9 cellular contexts compared by ENCODE assay signal in the genomic region with DNA sequence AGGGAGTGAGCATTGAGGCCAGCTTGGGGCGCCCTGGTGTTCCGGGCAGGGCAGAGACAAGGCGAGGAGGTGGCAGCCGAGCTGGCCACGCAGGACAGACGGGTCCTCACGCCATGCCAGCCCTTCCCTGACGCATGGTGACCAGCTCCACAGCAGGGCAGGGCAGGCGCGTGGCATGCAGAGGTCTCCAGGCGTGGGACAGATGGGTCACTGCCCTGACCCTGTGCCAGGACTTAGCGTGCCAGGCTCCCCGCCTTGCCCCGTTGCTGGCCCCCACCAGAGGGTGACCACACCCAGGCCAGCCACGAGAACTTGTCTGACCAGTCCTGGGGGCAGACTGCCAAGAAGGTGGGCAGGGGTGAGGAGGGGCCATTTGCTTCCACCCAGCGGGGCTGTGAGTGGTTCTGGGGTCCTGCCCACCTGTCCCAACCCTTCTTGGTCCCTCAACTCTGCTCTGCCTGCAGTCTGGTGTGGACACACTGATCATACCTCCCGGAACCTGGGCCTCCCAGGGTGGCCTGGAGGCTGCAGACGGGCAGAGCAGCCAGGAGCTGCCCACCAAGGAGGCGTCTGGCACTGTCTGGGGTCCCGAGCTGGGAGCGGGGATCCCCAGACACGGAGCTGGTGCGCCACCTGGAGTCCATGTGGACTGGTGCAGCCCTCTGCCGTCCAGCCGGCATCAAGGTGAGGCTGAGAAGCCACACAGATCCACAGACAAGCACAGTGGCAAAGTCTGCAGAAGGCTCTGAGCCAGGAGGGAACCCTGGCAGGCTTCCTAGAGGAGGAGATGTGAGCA. TPM values are rescaled to one million over a fixed set of nuclear protein-coding genes. Genes with fewer than 3 reads are reported as not detected.
DNase-seq lines count a peak whose midpoint lies in the region; ATAC-seq and TF ChIP-seq lines count a peak whose summit lies in the region.
"Had no signal": no experiment of that assay in that cellular context is flagged by ENCODE, and none has a peak within 500 bp of the region (broad histone marks: within the 10 kb centered on the region; RNA-seq: fewer than 3 reads in every experiment).

RNF224 (plus strand) TSS at position 446 of the 796 bp plus-strand sequence. CDS start 834 bp downstream, outside the sequence.

- H3K36me3 ChIP-seq in neutrophil (no peaks in the 10 kb centered on the region), suprapubic skin (no peaks in the 10 kb centered on the region)

- TF ChIP-seq CTCF in fibroblast of mammary gland (conservative IDR thresholded peaks at IDR 0.05; ENCODE audit: control insufficient read depth, insufficient read depth, low read depth, low read length) (peak; percentile 69), neutrophil (IDR thresholded peaks at IDR 0.05) (peak; percentile 82), suprapubic skin (IDR thresholded peaks at IDR 0.05) (peak; percentile 75 to 89)

- peaks cover 73% of the 10 kb centered on the region for H3K27me3 ChIP-seq in neutrophil
- H3K27me3 ChIP-seq in suprapubic skin = peaks cover 42% of the 10 kb centered on the region

- H3K9me3 ChIP-seq in neutrophil (no peaks in the 10 kb centered on the region), suprapubic skin (no peaks in the 10 kb centered on the region)

- TF ChIP-seq POLR2A in suprapubic skin (IDR thresholded peaks at IDR 0.05) = no peak

- WGBS in suprapubic skin = 26% methylated on average over 7 of the region's 25 CpGs

- no peak for ATAC-seq in HG03571 (IDR thresholded peaks at IDR 0.05; ENCODE audit: unreplicated experiment)

- H3K4me1 ChIP-seq in neutrophil (ENCODE audit: control insufficient read depth in 1 of 2, insufficient read depth in 1 of 2, low read depth in 1 of 2, low read length in 1 of 2) (peaks cover 15 to 23% of the 10 kb centered on the region in 2 experiments), suprapubic skin (peaks cover 49% of the 10 kb centered on the region)

- TF ChIP-seq EP300 in suprapubic skin (IDR thresholded peaks at IDR 0.05) = no peak

- DNase-seq in COLO829 (ENCODE audit: low spot score) = peak; percentile 61
- peak; percentile 98 for DNase-seq in HuH-7.5 (ENCODE audit: low spot score)
- DNase-seq in RKO (ENCODE audit: low spot score) = peak; percentile 88
- peak; percentile 68 for DNase-seq in activated T-helper 1 cell treated with Interleukin-2 at 50 U/mL for 16 hours (ENCODE audit: low read depth)
- DNase-seq in fibroblast of mammary gland (ENCODE audit: low read depth) = peak; percentile 63
- DNase-seq in suprapubic skin (ENCODE audit: low spot score in 2 of 2) = no peak

- H3K27ac ChIP-seq in neutrophil (no peak within 1 kb of the TSS), suprapubic skin (peak within 1 kb of the TSS; percentile 24)
- H3K27ac ChIP-seq: SK-N-MC had no signal

- no peak within 1 kb of the TSS for H3K4me3 ChIP-seq in fibroblast of mammary gland (ENCODE audit: control insufficient read depth, low read depth, low read length)
- H3K4me3 ChIP-seq in neutrophil (ENCODE audit: low read depth in 1 of 2, low read length in 1 of 2) = no peak within 1 kb of the TSS
- no peak within 1 kb of the TSS for H3K4me3 ChIP-seq in suprapubic skin
- H3K4me3 ChIP-seq: SK-N-MC had no signal

RNA-seq across cellular contexts. Expression of gene RNF224, which starts in this region (rescaled TPM):
- total RNA-seq in suprapubic skin = 1 to 10 TPM in 3 of 4 donors, under 1 TPM in 1; 0.34 to 2.0 (median 1.1) TPM

Comparison
In these comparisons a context has a peak if more than half of its experiments do, and no peak if none do; other contexts are left out.
1. DNase-seq: peak in COLO829 (single experiment), HuH-7.5 (single experiment), RKO (single experiment), activated T-helper 1 cell treated with Interleukin-2 at 50 U/mL for 16 hours (single experiment) and fibroblast of mammary gland (single experiment); none in suprapubic skin (0 of 2).
2. Peak in every context shown above with its lines, with median percentiles within 50 percentile points of each other: CTCF ChIP-seq.